8 cellular contexts compared by ENCODE assay signal in the genomic region with DNA sequence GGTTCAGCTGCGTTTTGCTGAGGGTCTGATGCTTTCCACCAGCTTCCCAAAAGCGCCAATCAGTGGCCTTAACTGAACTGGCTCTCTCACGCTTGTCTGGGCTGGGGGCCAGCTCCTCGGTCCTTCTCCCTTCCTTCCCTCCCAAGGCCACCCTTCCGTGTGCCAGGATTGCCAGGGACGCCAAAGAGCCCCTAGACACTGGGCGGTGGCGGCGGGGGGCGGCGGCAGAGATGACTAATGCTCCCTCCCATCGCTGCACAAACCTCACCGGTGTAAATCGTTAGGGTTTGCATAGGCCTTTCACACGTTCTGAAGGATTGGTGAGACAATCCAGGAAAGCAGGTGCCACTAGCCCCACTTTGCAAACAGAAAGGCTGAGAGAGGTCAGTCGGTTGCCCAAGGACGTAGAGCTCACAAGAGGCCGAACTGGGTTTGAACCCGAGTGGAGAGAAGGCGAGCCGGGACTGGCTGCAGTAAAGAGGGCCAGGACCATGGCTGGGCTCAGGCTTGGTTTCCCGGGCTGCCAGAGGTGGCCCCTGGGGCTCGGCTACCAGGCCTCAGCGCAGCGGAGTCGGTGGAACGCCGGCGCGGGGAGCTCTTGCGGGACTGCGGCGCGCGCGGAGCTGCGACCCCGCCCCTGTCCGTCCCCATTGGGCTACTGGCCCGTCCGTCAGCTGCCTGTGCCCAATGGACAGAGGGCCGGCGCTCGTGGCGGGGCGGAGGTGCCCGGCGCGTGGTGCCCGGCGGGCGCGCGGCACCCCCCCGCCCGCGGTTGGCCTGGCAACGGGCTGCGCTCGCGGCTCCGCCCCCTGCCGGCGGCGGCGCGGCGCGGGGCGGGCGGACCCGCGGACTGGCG. TPM values are rescaled to one million over a fixed set of nuclear protein-coding genes. Genes with fewer than 3 reads are reported as not detected.
DNase-seq lines count a peak whose midpoint lies in the region; ATAC-seq and TF ChIP-seq lines count a peak whose summit lies in the region.

No MANE protein-coding gene starts in this region.

- H3K9me3 Mint-ChIP-seq in natural killer cell treated with Interleukin-12 subunit alpha and Interleukin-12 subunit beta and Interleukin-15 and Interleukin-18, amount 100 ng/mL, for 72 hours = no peaks in the 10 kb centered on the region
- H3K9me3 Mint-ChIP-seq in stimulated activated naive B cell treated with anti-CD40 and anti-IgM and Interleukin-4, amounts not matched to agents 10 μg/mL and 1 μg/mL and 100 μg/mL, for 72 hours = no peaks in the 10 kb centered on the region

- TF ChIP-seq CTCF in RWPE1 (conservative IDR thresholded peaks at IDR 0.05; ENCODE audit: low read depth) (no peak), fibroblast of the aortic adventitia (IDR thresholded peaks at IDR 0.05; ENCODE audit: insufficient read depth, low read length) (no peak)

- H3K4me3 ChIP-seq in fibroblast of the aortic adventitia (ENCODE audit: low read depth, low read length) = peak overlapping the region; percentile 68

- in situ Hi-C loops in KBM-7 (cut with MboI; ENCODE audit: low pct_unique_long_range_greater_than_20kb, low sequenced_read_pairs) = no loop called here

- DNase-seq in CD1c-positive myeloid dendritic cell (ENCODE audit: extremely low spot score) (peak; percentile 93), KBM-7 (peak; percentile 73), RWPE1 (ENCODE audit: low spot score) (peak; percentile 87), fibroblast of the aortic adventitia (ENCODE audit: low read depth) (peak; percentile 83)
- DNase-seq in activated effector memory CD4-positive, alpha-beta T cell treated with Interleukin-2 at 50 U/mL for 16 hours = peak; percentile 85
- peak; percentile 94 for DNase-seq in natural killer cell treated with Interleukin-12 subunit alpha and Interleukin-12 subunit beta and Interleukin-15 and Interleukin-18, amount 100 ng/mL, for 72 hours (ENCODE audit: low spot score)
- DNase-seq in stimulated activated naive B cell treated with anti-CD40 and anti-IgM and Interleukin-4, amounts not matched to agents 10 μg/mL and 1 μg/mL and 100 μg/mL, for 72 hours = peak; percentile 84

- CTCF ChIA-PET in RWPE1 (lab: Yijun Ruan, JAX) = interaction anchor here (0.7 kb wide), 1 partner anchor 727 kb away, joined by 5 read pairs; no protein-coding TSS in a partner anchor

- POLR2A ChIA-PET in RWPE1 (lab: Yijun Ruan, JAX; ENCODE audit: low non-redundant PET) = no interaction called here

- H3K4me1 Mint-ChIP-seq in natural killer cell treated with Interleukin-12 subunit alpha and Interleukin-12 subunit beta and Interleukin-15 and Interleukin-18, amount 100 ng/mL, for 72 hours (ENCODE audit: low read depth in 2 of 2) = peaks cover 5 to 17% of the 10 kb centered on the region in 2 donors
- H3K4me1 Mint-ChIP-seq in stimulated activated naive B cell treated with anti-CD40 and anti-IgM and Interleukin-4, amounts not matched to agents 10 μg/mL and 1 μg/mL and 100 μg/mL, for 72 hours = peaks cover 31 to 49% of the 10 kb centered on the region in 2 donors

- ATAC-seq in GM21381 (IDR thresholded peaks at IDR 0.05; ENCODE audit: unreplicated experiment) = peak; percentile 76
- peak; percentile 98 to 99 for ATAC-seq in natural killer cell treated with Interleukin-12 subunit alpha and Interleukin-12 subunit beta and Interleukin-15 and Interleukin-18, amount 100 ng/mL, for 72 hours
- ATAC-seq in stimulated activated naive B cell treated with anti-CD40 and anti-IgM and Interleukin-4, amounts not matched to agents 10 μg/mL and 1 μg/mL and 100 μg/mL, for 72 hours (replicated peaks) = peak; percentile 94 to 95

- peak overlapping the region; percentile 23; the same call in 1 of the 2 replicates for H3K27ac ChIP-seq in RWPE1

- H3K27ac Mint-ChIP-seq in natural killer cell treated with Interleukin-12 subunit alpha and Interleukin-12 subunit beta and Interleukin-15 and Interleukin-18, amount 100 ng/mL, for 72 hours = no peak overlapping the region
- H3K27ac Mint-ChIP-seq in stimulated activated naive B cell treated with anti-CD40 and anti-IgM and Interleukin-4, amounts not matched to agents 10 μg/mL and 1 μg/mL and 100 μg/mL, for 72 hours = no peak overlapping the region

- peaks cover 0 to 9% of the 10 kb centered on the region in 2 donors for H3K27me3 Mint-ChIP-seq in natural killer cell treated with Interleukin-12 subunit alpha and Interleukin-12 subunit beta and Interleukin-15 and Interleukin-18, amount 100 ng/mL, for 72 hours
- peaks cover 0 to 13% of the 10 kb centered on the region in 2 donors for H3K27me3 Mint-ChIP-seq in stimulated activated naive B cell treated with anti-CD40 and anti-IgM and Interleukin-4, amounts not matched to agents 10 μg/mL and 1 μg/mL and 100 μg/mL, for 72 hours

- peak overlapping the region; percentile 85 for H3K4me3 Mint-ChIP-seq in natural killer cell treated with Interleukin-12 subunit alpha and Interleukin-12 subunit beta and Interleukin-15 and Interleukin-18, amount 100 ng/mL, for 72 hours
- peak overlapping the region; percentile 84 to 86 for H3K4me3 Mint-ChIP-seq in stimulated activated naive B cell treated with anti-CD40 and anti-IgM and Interleukin-4, amounts not matched to agents 10 μg/mL and 1 μg/mL and 100 μg/mL, for 72 hours

- H3K36me3 Mint-ChIP-seq in natural killer cell treated with Interleukin-12 subunit alpha and Interleukin-12 subunit beta and Interleukin-15 and Interleukin-18, amount 100 ng/mL, for 72 hours = no peaks in the 10 kb centered on the region
- H3K36me3 Mint-ChIP-seq in stimulated activated naive B cell treated with anti-CD40 and anti-IgM and Interleukin-4, amounts not matched to agents 10 μg/mL and 1 μg/mL and 100 μg/mL, for 72 hours = peaks cover 0 to 4% of the 10 kb centered on the region in 2 donors

RNA-seq across cellular contexts. Expression of gene GNAZ, which starts 0.6 kb away (rescaled TPM):
- total RNA-seq in fibroblast of the aortic adventitia (ENCODE audit: low replicate concordance) = 1.3 and 3.1 TPM in 2 replicates
- 1 to 10 TPM in 1 of 2 donors, under 1 TPM in 1; 0.98 to 2.6 TPM for total RNA-seq in natural killer cell treated with Interleukin-12 subunit alpha and Interleukin-12 subunit beta and Interleukin-15 and Interleukin-18, amount 100 ng/mL, for 72 hours

Comparison
In these comparisons a context has a peak if more than half of its experiments do, and no peak if none do; other contexts are left out.
1. Peak in every context shown above with its lines: DNase-seq, ATAC-seq, H3K4me3 ChIP-seq and H3K27ac ChIP-seq.